In the genomic region with DNA sequence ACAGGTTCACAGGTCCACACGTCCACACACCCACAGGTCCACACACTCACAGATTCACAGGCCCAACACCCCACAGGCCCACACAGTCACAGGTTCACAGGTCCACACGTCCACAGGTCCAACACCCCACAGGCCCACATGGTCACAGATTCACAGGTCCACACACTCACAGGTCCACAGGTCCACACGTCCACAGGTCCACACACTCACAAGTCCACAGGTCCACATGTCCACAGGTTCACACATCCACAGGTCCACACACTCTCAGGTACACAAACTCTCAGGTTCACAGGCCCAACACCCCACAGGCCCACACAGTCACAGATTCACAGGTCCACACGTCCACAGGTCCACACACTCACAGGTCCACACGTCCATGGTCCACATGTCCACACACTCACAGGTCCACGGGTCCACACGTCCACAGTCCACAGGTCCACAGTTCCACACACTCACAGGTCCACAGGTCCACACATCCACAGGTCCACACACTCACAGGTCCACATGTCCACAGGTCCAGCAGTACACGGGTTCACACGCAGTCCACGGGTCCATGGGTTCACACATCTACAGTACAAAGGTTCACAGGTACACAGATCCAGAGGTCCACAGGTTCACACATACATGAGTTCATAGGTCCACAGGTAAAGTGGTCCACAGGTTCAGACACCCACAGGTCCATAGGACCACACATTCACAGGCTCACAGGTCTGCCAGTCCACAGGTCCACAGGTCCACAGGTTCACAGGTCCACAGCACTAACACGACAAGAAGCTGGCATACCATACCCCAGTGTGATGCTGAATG, we compare ENCODE assay signal across 1 cellular context.
TF ChIP-seq lines count a peak whose summit lies in the region.

No MANE protein-coding gene starts in this region.

TF ChIP-seq in IMR-90, 13 proteins besides CTCF, POLR2A, EP300 and RAD21:
- TF ChIP-seq RFX5 (IDR thresholded peaks at IDR 0.05; ENCODE audit: low read depth, low read length) (no peak), CHD1 (IDR thresholded peaks at IDR 0.05; ENCODE audit: low read depth, low read length) (no peak), SMC3 (IDR thresholded peaks at IDR 0.05; ENCODE audit: low read depth, low read length) (no peak), MAZ (IDR thresholded peaks at IDR 0.05; ENCODE audit: borderline replicate concordance, low read depth, low read length) (no peak), MXI1 (IDR thresholded peaks at IDR 0.05; ENCODE audit: borderline replicate concordance, low read depth, low read length) (no peak), BHLHE40 (IDR thresholded peaks at IDR 0.05; ENCODE audit: low read depth, low read length) (no peak), FOS (IDR thresholded peaks at IDR 0.05; ENCODE audit: low read depth, low read length) (no peak), NFE2L2 (IDR thresholded peaks at IDR 0.05; ENCODE audit: low read depth, low read length) (no peak)
- TF ChIP-seq, protein P1, sequence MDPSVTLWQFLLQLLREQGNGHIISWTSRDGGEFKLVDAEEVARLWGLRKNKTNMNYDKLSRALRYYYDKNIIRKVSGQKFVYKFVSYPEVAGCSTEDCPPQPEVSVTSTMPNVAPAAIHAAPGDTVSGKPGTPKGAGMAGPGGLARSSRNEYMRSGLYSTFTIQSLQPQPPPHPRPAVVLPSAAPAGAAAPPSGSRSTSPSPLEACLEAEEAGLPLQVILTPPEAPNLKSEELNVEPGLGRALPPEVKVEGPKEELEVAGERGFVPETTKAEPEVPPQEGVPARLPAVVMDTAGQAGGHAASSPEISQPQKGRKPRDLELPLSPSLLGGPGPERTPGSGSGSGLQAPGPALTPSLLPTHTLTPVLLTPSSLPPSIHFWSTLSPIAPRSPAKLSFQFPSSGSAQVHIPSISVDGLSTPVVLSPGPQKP (IDR thresholded peaks at IDR 0.05; ENCODE audit: borderline replicate concordance, low read depth, low read length), result no peak
TF ChIP-seq in IMR-90: peak in this region for 0.
